8 cellular contexts compared by ENCODE assay signal in genomic region chr4:2963185-2964076, GRCh38. TPM values are rescaled to one million over a fixed set of nuclear protein-coding genes. Genes with fewer than 3 reads are reported as not detected.
A peak's percentile ranks its signal among the peaks of the same experiment; 100 is the strongest.
DNase-seq lines count a peak whose midpoint lies in the region; ATAC-seq and TF ChIP-seq lines count a peak whose summit lies in the region.

GRK4 (plus strand) TSS chr4:2963571; CDS start chr4:2964071, 500 bp downstream.
NOP14 (minus strand) TSS chr4:2963406; CDS start chr4:2963319, 87 bp downstream.

- peak within 1 kb of the TSS; percentile 89 for H3K4me2 ChIP-seq in OCI-LY7 (ENCODE audit: low read length)

- DNase-seq in DMS53 (lab: John Stamatoyannopoulos, UW), result peak; percentile 100
- peak; percentile 100 for DNase-seq in OCI-LY7 (ENCODE audit: low spot score)
- DNase-seq in activated T-cell treated with anti-CD3 and anti-CD28 coated beads for 48 hours (ENCODE audit: low read depth), result peak; percentile 96
- DNase-seq in epithelial cell of proximal tubule (ENCODE audit: low read depth), result peak; percentile 63
- DNase-seq in mucosa of gallbladder (ENCODE audit: low spot score), result peak; percentile 99
- peak; percentile 95 for DNase-seq in stimulated activated CD8-positive, alpha-beta memory T cell treated with anti-CD3 and anti-CD28 coated beads, Interleukin-4, amount 100 ng/mL, for 24 hours (ENCODE audit: low read depth)

- H3K27ac Mint-ChIP-seq in IgD-negative memory B cell, result peak within 1 kb of the TSS; percentile 91 to 96 (median 92)

- TF ChIP-seq CTCF in OCI-LY7 (conservative IDR thresholded peaks at IDR 0.05; ENCODE audit: low read length) (peak; percentile 39; the same call in 1 of the 2 replicates), epithelial cell of proximal tubule (conservative IDR thresholded peaks at IDR 0.05; ENCODE audit: low read depth, low read length) (peak; percentile 14)

- POLR2A ChIA-PET in OCI-LY7 (lab: Charles Lee), result interaction anchor here (0.5 to 1.5 kb wide), 13 partner anchors 10 to 1492 kb away, joined by 3 to 6 read pairs (median 4); partner anchors contain the start of gene CFAP99

- ATAC-seq in GM21576 (IDR thresholded peaks at IDR 0.05; ENCODE audit: unreplicated experiment), result peak; percentile 81

- H3K4me3 ChIP-seq in OCI-LY7 (ENCODE audit: low read depth, low read length, poor library complexity, severe bottlenecking), result peak within 1 kb of the TSS; percentile 83
- H3K4me3 ChIP-seq in epithelial cell of proximal tubule (ENCODE audit: low read depth, low read length), result peak within 1 kb of the TSS; percentile 87

- H3K4me3 Mint-ChIP-seq in IgD-negative memory B cell, result peak within 1 kb of the TSS; percentile 90 to 97 (median 95)

- peaks cover 48% of the 10 kb centered on the region for H3K79me2 ChIP-seq in OCI-LY7 (ENCODE audit: insufficient read depth, low read depth, low read length)

- H3K9me3 Mint-ChIP-seq in IgD-negative memory B cell, result no peaks in the 10 kb centered on the region

- H3K27me3 Mint-ChIP-seq in IgD-negative memory B cell, result peaks cover 2% of the 10 kb centered on the region

- intact Hi-C loops in OCI-LY7 (cut with micrococcal nuclease; ENCODE audit: unreplicated experiment), result loop anchor here (2.0 to 10.0 kb wide), 3 partner anchors 111 to 499 kb away; partner anchors contain the start of genes HTT, HTT-AS and RNF4

- no peaks in the 10 kb centered on the region for H3K36me3 Mint-ChIP-seq in IgD-negative memory B cell

- no peaks in the 10 kb centered on the region for H3K9me3 ChIP-seq in OCI-LY7 (ENCODE audit: low read length)

- H3K4me1 Mint-ChIP-seq in IgD-negative memory B cell, result peaks cover 23 to 28% (median 26%) of the 10 kb centered on the region in 3 donors

- CTCF ChIA-PET in OCI-LY7 (lab: Charles Lee; ENCODE audit: unreplicated experiment), result interaction anchor here (0.5 to 1.0 kb wide), 2 partner anchors 274 to 672 kb away, joined by 3 to 4 read pairs; no protein-coding TSS in a partner anchor

- H3K27ac ChIP-seq in OCI-LY7 (ENCODE audit: low read depth, low read length, poor library complexity, severe bottlenecking), result peak within 1 kb of the TSS; percentile 69

- H3K9me2 ChIP-seq in OCI-LY7 (ENCODE audit: insufficient read depth, low read length), result no peaks in the 10 kb centered on the region

- peak within 1 kb of the TSS; percentile 69 for H2AFZ ChIP-seq in OCI-LY7 (ENCODE audit: low read length)

- H3K36me3 ChIP-seq in OCI-LY7 (ENCODE audit: insufficient read depth, low read length), result peaks cover 26% of the 10 kb centered on the region

- H4K20me1 ChIP-seq in OCI-LY7 (ENCODE audit: insufficient read depth, low read length), result peaks cover 8% of the 10 kb centered on the region

- no TSS peak for BruUV-seq in OCI-LY7 (replicated peaks; lab: Mats Ljungman, UMichigan)

- peaks cover 22% of the 10 kb centered on the region for H3K4me1 ChIP-seq in OCI-LY7 (ENCODE audit: insufficient read depth, low read length, poor library complexity, severe bottlenecking)

RNA-seq across cellular contexts. Expression of gene GRK4, which starts in this region (rescaled TPM):
- 0.99 TPM for polyA plus RNA-seq in IgD-negative memory B cell
- 5.3 and 6.5 TPM in 2 replicates for total RNA-seq in OCI-LY7 (2014; rRNA removed; shearing (Covaris generic))
- total RNA-seq in OCI-LY7 (2022) (8.9 and 9.1 TPM in 2 replicates), epithelial cell of proximal tubule (1.3 and 2.8 TPM in 2 replicates), mucosa of gallbladder (7.3 TPM)

RNA-seq across cellular contexts. Expression of gene NOP14, which starts in this region (rescaled TPM):
- 18.9 TPM for polyA plus RNA-seq in IgD-negative memory B cell
- total RNA-seq in OCI-LY7 (2014; rRNA removed; shearing (Covaris generic)), result 31.7 and 35.9 TPM in 2 replicates
- 56.7 and 66.2 TPM in 2 replicates for total RNA-seq in OCI-LY7 (2022)
- 26.0 and 35.1 TPM in 2 replicates for total RNA-seq in epithelial cell of proximal tubule
- 17.6 TPM for total RNA-seq in mucosa of gallbladder

Comparison
In these comparisons a context has a peak if more than half of its experiments do, and no peak if none do; other contexts are left out.
1. Peak in every context shown above with its lines: DNase-seq, ATAC-seq, H3K4me3 ChIP-seq and H3K27ac ChIP-seq.